Comparison of ENCODE assay signal across 17 cellular contexts in the genomic region with DNA sequence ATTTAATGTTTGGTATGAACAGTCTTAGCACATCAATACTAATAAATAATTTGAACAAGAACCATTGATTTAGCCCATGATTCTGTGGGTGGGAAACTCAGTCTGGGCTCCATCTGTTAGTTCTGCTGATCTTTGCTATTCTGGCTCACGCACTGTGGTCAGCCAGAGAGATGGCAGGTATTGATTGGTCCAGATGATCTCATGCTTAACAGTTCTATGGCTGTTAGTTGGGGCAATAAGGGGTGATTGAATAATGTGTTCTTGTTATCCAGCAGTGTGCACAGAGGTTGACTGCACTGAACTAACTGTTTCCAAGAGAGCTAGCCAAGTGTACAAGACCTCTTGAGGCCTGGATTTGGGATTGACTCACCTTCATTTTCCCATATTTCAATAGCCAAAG.
DNase-seq lines count a peak whose midpoint lies in the region; ATAC-seq and TF ChIP-seq lines count a peak whose summit lies in the region.
"Had no signal": no experiment of that assay in that cellular context is flagged by ENCODE, and none has a peak within 500 bp of the region (broad histone marks: within the 10 kb centered on the region; RNA-seq: fewer than 3 reads in every experiment).

No MANE protein-coding gene starts in this region.

- peaks cover 4% of the 10 kb centered on the region for H3K27me3 Mint-ChIP-seq in glutamatergic neuron (ENCODE audit: unreplicated experiment)
- H3K27me3 Mint-ChIP-seq in activated T-helper 17 cell treated with anti-CD3 and anti-CD28 coated beads, Interleukin-2, amount 50 U/mL, for 72 hours: no peaks in the 10 kb centered on the region
- H3K27me3 Mint-ChIP-seq: CD4-positive, alpha-beta memory T cell had no signal

- peak overlapping the region; percentile 58 for H3K4me3 Mint-ChIP-seq in glutamatergic neuron (ENCODE audit: unreplicated experiment)
- H3K4me3 Mint-ChIP-seq in activated T-helper 17 cell treated with anti-CD3 and anti-CD28 coated beads, Interleukin-2, amount 50 U/mL, for 72 hours: no peak overlapping the region
- H3K4me3 Mint-ChIP-seq: CD14-positive monocyte; CD4-positive, alpha-beta memory T cell; HFFc6 had no signal

- peaks cover 2% of the 10 kb centered on the region for H3K9me3 Mint-ChIP-seq in glutamatergic neuron (ENCODE audit: unreplicated experiment)
- peaks cover 13% of the 10 kb centered on the region for H3K9me3 Mint-ChIP-seq in activated T-helper 17 cell treated with anti-CD3 and anti-CD28 coated beads, Interleukin-2, amount 50 U/mL, for 72 hours
- H3K9me3 Mint-ChIP-seq: HFFc6 had no signal

- H3K4me3 ChIP-seq in epithelial cell of proximal tubule (ENCODE audit: low read depth, low read length): no peak overlapping the region
- H3K4me3 ChIP-seq: BLaER1 had no signal

- H3K4me1 Mint-ChIP-seq in glutamatergic neuron (ENCODE audit: low read depth, unreplicated experiment): peaks cover 22% of the 10 kb centered on the region
- H3K4me1 Mint-ChIP-seq in activated T-helper 17 cell treated with anti-CD3 and anti-CD28 coated beads, Interleukin-2, amount 50 U/mL, for 72 hours: no peaks in the 10 kb centered on the region
- H3K4me1 Mint-ChIP-seq: CD14-positive monocyte; CD4-positive, alpha-beta memory T cell had no signal

- no peaks in the 10 kb centered on the region for H3K36me3 Mint-ChIP-seq in glutamatergic neuron (ENCODE audit: unreplicated experiment)
- H3K36me3 Mint-ChIP-seq in activated T-helper 17 cell treated with anti-CD3 and anti-CD28 coated beads, Interleukin-2, amount 50 U/mL, for 72 hours (ENCODE audit: low read depth): no peaks in the 10 kb centered on the region
- H3K36me3 Mint-ChIP-seq: CD14-positive monocyte; CD4-positive, alpha-beta memory T cell had no signal

- peak overlapping the region; percentile 93 for H3K27ac Mint-ChIP-seq in glutamatergic neuron (ENCODE audit: unreplicated experiment)
- H3K27ac Mint-ChIP-seq in activated T-helper 17 cell treated with anti-CD3 and anti-CD28 coated beads, Interleukin-2, amount 50 U/mL, for 72 hours: no peak overlapping the region
- H3K27ac Mint-ChIP-seq: CD14-positive monocyte; CD4-positive, alpha-beta memory T cell; HFFc6 had no signal

- intact Hi-C loops in left ventricle myocardium superior (cut with micrococcal nuclease): no loop called here

- TF ChIP-seq CTCF in epithelial cell of proximal tubule (conservative IDR thresholded peaks at IDR 0.05; ENCODE audit: low read depth, low read length) (no peak), glutamatergic neuron (IDR thresholded peaks at IDR 0.05; ENCODE audit: partially characterized antibody, unreplicated experiment) (no peak)

- DNase-seq in epithelial cell of proximal tubule (ENCODE audit: low read depth): peak; percentile 10
- peak; percentile 18 for DNase-seq in glutamatergic neuron
- peak; percentile 21 for DNase-seq in retina
- DNase-seq in DMS153 treated with DMSO at 0.1 percent for 48 hours (lab: John Stamatoyannopoulos, UW; ENCODE audit: unreplicated experiment): no peak
- no peak for DNase-seq in left ventricle myocardium superior
- DNase-seq: CD4-positive, alpha-beta memory T cell; DMS153; DMS79 treated with DMSO at 0.1 percent for 48 hours; GF-D8; GOT3; H7; HFFc6; IMR-90 had no signal

- no peak for ATAC-seq in left ventricle myocardium superior
- ATAC-seq in activated T-helper 17 cell treated with anti-CD3 and anti-CD28 coated beads, Interleukin-2, amount 50 U/mL, for 72 hours (replicated peaks): no peak
- ATAC-seq: HCT116 had no signal

Comparison
In these comparisons a context has a peak if more than half of its experiments do, and no peak if none do; other contexts are left out.
1. DNase-seq: peak in epithelial cell of proximal tubule (single experiment), glutamatergic neuron (single experiment) and retina (single experiment); none in DMS153 treated with DMSO at 0.1 percent for 48 hours (single experiment) and left ventricle myocardium superior (single experiment).